18 cellular contexts compared by ENCODE assay signal in the genomic region with DNA sequence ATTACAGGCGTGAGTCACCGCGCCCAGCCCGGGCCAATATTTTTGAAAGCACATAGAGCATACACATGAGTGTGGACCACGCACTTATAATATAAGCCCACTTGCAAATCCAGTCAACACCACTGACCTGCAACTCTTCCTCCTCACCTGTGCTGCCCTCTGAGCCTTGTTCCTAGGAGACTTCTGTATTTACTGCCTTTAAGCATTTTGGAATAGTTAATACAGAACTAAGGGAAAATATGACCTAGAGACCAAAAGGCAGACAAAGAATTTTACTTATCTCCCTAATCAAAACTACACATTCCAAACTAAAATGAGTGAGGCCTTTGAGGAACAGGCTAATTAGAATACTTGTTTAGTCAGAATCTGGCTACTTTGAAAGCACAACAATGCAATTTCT.
DNase-seq lines count a peak whose midpoint lies in the region; ATAC-seq and TF ChIP-seq lines count a peak whose summit lies in the region.
"Had no signal": no experiment of that assay in that cellular context is flagged by ENCODE, and none has a peak within 500 bp of the region (broad histone marks: within the 10 kb centered on the region; RNA-seq: fewer than 3 reads in every experiment).

No MANE protein-coding gene starts in this region.

- TF ChIP-seq CTCF in Calu3 (IDR thresholded peaks at IDR 0.05; ENCODE audit: unreplicated experiment) (no peak), hepatocyte (IDR thresholded peaks at IDR 0.05; ENCODE audit: poor library complexity) (no peak), progenitor cell of endocrine pancreas (IDR thresholded peaks at IDR 0.05; ENCODE audit: unreplicated experiment) (no peak), GM20000 (IDR thresholded peaks at IDR 0.05; ENCODE audit: extremely low read depth, missing control alignments) (no peak)

- H3K27ac ChIP-seq in hepatocyte, result peak overlapping the region; percentile 54
- H3K27ac ChIP-seq: A549 had no signal

- no peaks in the 10 kb centered on the region for H3K36me3 ChIP-seq in hepatocyte (replicated peaks; ENCODE audit: insufficient read depth, low read depth)

- BruUV-seq in Calu3 (replicated peaks; lab: Mats Ljungman, UMichigan), result no TSS peak

- no peak overlapping the region for H3K4me3 ChIP-seq in hepatocyte
- H3K4me3 ChIP-seq: A549 had no signal

- H3K4me1 Mint-ChIP-seq in Calu3 (ENCODE audit: low read depth, unreplicated experiment), result peaks cover 46% of the 10 kb centered on the region
- peaks cover 10% of the 10 kb centered on the region for H3K4me1 Mint-ChIP-seq in progenitor cell of endocrine pancreas (ENCODE audit: low read depth)
- no peaks in the 10 kb centered on the region for H3K4me1 Mint-ChIP-seq in natural killer cell treated with Interleukin-12 subunit alpha and Interleukin-12 subunit beta and Interleukin-15 and Interleukin-18, amount 100 ng/mL, for 72 hours (ENCODE audit: low read depth in 2 of 2)

- no peaks in the 10 kb centered on the region for H3K27me3 ChIP-seq in hepatocyte

- H3K4me1 ChIP-seq in hepatocyte (ENCODE audit: insufficient read depth), result peaks cover 12% of the 10 kb centered on the region

- no peaks in the 10 kb centered on the region for H4K20me1 ChIP-seq in hepatocyte (ENCODE audit: insufficient read depth, poor library complexity, severe bottlenecking)

- no peaks in the 10 kb centered on the region for H3K79me2 ChIP-seq in hepatocyte

- no peaks in the 10 kb centered on the region for H3K9me3 ChIP-seq in hepatocyte (ENCODE audit: low read depth)
- H3K9me3 ChIP-seq: A549 had no signal

- no peak overlapping the region for H2AFZ ChIP-seq in hepatocyte

- no peak for DNase-seq in Calu3
- DNase-seq in M059J (ENCODE audit: low read depth), result peak; percentile 14
- DNase-seq in hepatocyte (ENCODE audit: low spot score), result no peak
- no peak for DNase-seq in progenitor cell of endocrine pancreas (ENCODE audit: low spot score, unreplicated experiment)
- DNase-seq in NCI-H2227 (lab: John Stamatoyannopoulos, UW; ENCODE audit: unreplicated experiment), result no peak
- DNase-seq in GM20000 (ENCODE audit: low spot score), result no peak
- DNase-seq in natural killer cell treated with Interleukin-12 subunit alpha and Interleukin-12 subunit beta and Interleukin-15 and Interleukin-18, amount 100 ng/mL, for 72 hours (ENCODE audit: low spot score), result no peak
- DNase-seq: CD8-positive, alpha-beta T cell; COR-L47; DMS 273 treated with DMSO at 0.1 percent for 48 hours; DMS79; EL; IMR-90; KBM-7 had no signal

- H3K27ac Mint-ChIP-seq in Calu3 (ENCODE audit: unreplicated experiment), result peak overlapping the region; percentile 77
- H3K27ac Mint-ChIP-seq in progenitor cell of endocrine pancreas, result peak overlapping the region; percentile 83
- no peak overlapping the region for H3K27ac Mint-ChIP-seq in natural killer cell treated with Interleukin-12 subunit alpha and Interleukin-12 subunit beta and Interleukin-15 and Interleukin-18, amount 100 ng/mL, for 72 hours
- H3K27ac Mint-ChIP-seq: CD8-positive, alpha-beta T cell had no signal

- CTCF ChIA-PET in Calu3 (lab: Charles Lee), result interaction anchor here (1.3 kb wide), 1 partner anchor 143 kb away, joined by 4 read pairs; a partner anchor contains a TSS

- peaks cover 21% of the 10 kb centered on the region for H3K36me3 Mint-ChIP-seq in Calu3 (ENCODE audit: insufficient read depth, unreplicated experiment)
- H3K36me3 Mint-ChIP-seq in progenitor cell of endocrine pancreas (ENCODE audit: insufficient read depth), result peaks cover 3% of the 10 kb centered on the region
- H3K36me3 Mint-ChIP-seq in natural killer cell treated with Interleukin-12 subunit alpha and Interleukin-12 subunit beta and Interleukin-15 and Interleukin-18, amount 100 ng/mL, for 72 hours, result no peaks in the 10 kb centered on the region
- H3K36me3 Mint-ChIP-seq: CD8-positive, alpha-beta T cell had no signal

- no peak overlapping the region for H3K4me2 ChIP-seq in hepatocyte
- H3K4me2 ChIP-seq: A549 had no signal

- no peaks in the 10 kb centered on the region for H3K9me2 ChIP-seq in hepatocyte (replicated peaks; ENCODE audit: insufficient read depth)

- 54% methylated on average over 5 of the region's 5 CpGs for WGBS in hepatocyte (ENCODE audit: low lambda C conversion rate, missing lambda C conversion rate)

- H3K9me3 Mint-ChIP-seq in Calu3 (ENCODE audit: low read depth, unreplicated experiment) (no peaks in the 10 kb centered on the region), progenitor cell of endocrine pancreas (ENCODE audit: low read depth) (no peaks in the 10 kb centered on the region)
- H3K9me3 Mint-ChIP-seq in natural killer cell treated with Interleukin-12 subunit alpha and Interleukin-12 subunit beta and Interleukin-15 and Interleukin-18, amount 100 ng/mL, for 72 hours, result no peaks in the 10 kb centered on the region
- H3K9me3 Mint-ChIP-seq: CD8-positive, alpha-beta T cell had no signal

- intact Hi-C loops in Calu3 (cut with micrococcal nuclease; ENCODE audit: unreplicated experiment), result no loop called here

- H3K4me3 Mint-ChIP-seq in Calu3 (ENCODE audit: low read depth, unreplicated experiment) (no peak overlapping the region), progenitor cell of endocrine pancreas (ENCODE audit: low read depth) (no peak overlapping the region)
- no peak overlapping the region for H3K4me3 Mint-ChIP-seq in natural killer cell treated with Interleukin-12 subunit alpha and Interleukin-12 subunit beta and Interleukin-15 and Interleukin-18, amount 100 ng/mL, for 72 hours
- H3K4me3 Mint-ChIP-seq: CD14-positive monocyte; CD8-positive, alpha-beta T cell had no signal

- H3K27me3 Mint-ChIP-seq in Calu3 (ENCODE audit: unreplicated experiment) (no peaks in the 10 kb centered on the region), progenitor cell of endocrine pancreas (no peaks in the 10 kb centered on the region)
- no peaks in the 10 kb centered on the region for H3K27me3 Mint-ChIP-seq in natural killer cell treated with Interleukin-12 subunit alpha and Interleukin-12 subunit beta and Interleukin-15 and Interleukin-18, amount 100 ng/mL, for 72 hours

- ATAC-seq in natural killer cell treated with Interleukin-12 subunit alpha and Interleukin-12 subunit beta and Interleukin-15 and Interleukin-18, amount 100 ng/mL, for 72 hours, result no peak
- no peak for ATAC-seq in GM18858 (IDR thresholded peaks at IDR 0.05; ENCODE audit: unreplicated experiment)
- ATAC-seq: A549; CD8-positive, alpha-beta T cell; HCT116 had no signal

Comparison
In these comparisons a context has a peak if more than half of its experiments do, and no peak if none do; other contexts are left out.
1. H3K27ac Mint-ChIP-seq: peak in Calu3 (single experiment) and progenitor cell of endocrine pancreas (single experiment); none in natural killer cell treated with Interleukin-12 subunit alpha and Interleukin-12 subunit beta and Interleukin-15 and Interleukin-18, amount 100 ng/mL, for 72 hours (0 of 2).